ENCODE assay signal across 8 cellular contexts in the genomic region with DNA sequence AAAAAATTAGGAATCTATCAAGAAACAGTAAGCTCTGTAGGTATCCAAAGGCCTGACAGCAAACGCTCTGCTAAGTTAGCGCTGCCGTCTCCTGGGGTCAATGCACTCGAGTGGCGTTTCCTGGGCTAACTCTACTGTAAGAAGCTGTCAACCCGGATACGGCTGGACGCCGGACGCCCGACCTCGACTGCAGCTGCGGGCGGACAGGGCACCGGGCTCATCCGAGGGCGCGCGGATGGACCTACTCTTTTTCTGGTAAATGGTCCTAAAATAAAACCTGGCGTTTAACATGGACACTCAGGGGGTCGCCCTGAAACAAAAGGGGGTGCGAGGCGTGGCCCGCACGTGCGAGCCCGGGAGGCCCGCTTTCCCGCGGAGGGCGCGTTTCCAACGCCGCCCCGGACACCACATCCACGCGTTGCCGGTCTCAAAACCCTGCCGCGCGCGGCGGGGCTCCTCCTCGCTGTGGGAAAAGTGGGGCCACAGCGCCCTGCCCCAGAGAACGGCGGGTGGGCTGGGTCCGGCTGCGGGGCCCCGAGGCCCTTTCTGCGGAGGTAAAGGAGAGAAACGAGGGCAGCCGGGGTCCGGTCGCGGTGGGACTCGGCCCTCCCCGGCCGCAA. TPM values are rescaled to one million over a fixed set of nuclear protein-coding genes. Genes with fewer than 3 reads are reported as not detected.
A peak's percentile ranks its signal among the peaks of the same experiment; 100 is the strongest.
DNase-seq lines count a peak whose midpoint lies in the region; ATAC-seq and TF ChIP-seq lines count a peak whose summit lies in the region.

No MANE protein-coding gene starts in this region.

- H3K27me3 Mint-ChIP-seq in GM23338 (ENCODE audit: insufficient read depth, low read depth, poor library complexity) = peaks cover 5% of the 10 kb centered on the region

- peaks cover 87% of the 10 kb centered on the region for H3K79me2 ChIP-seq in GM23338 (replicated peaks; ENCODE audit: insufficient read depth)

- peak overlapping the region; percentile 47; the same call in 1 of the 2 replicates for H3K27ac ChIP-seq in GM23338 (ENCODE audit: low read depth)
- H3K27ac ChIP-seq in skin epidermis = peak overlapping the region; percentile 80 to 98 (median 93)

- peak overlapping the region; percentile 99 for H3K4me3 Mint-ChIP-seq in GM23338

- TF ChIP-seq CTCF in GM23338 (conservative IDR thresholded peaks at IDR 0.05; ENCODE audit: low read depth in 2 of 2) (no peak), astrocyte of the cerebellum (IDR thresholded peaks at IDR 0.05; ENCODE audit: low read depth, low read length, missing control alignments) (no peak)

- H3K9me2 ChIP-seq in GM23338 (ENCODE audit: insufficient read depth) = no peaks in the 10 kb centered on the region

- no peak overlapping the region for H2AFZ ChIP-seq in GM23338

- peaks cover 27% of the 10 kb centered on the region for H3K4me1 Mint-ChIP-seq in GM23338

- in situ Hi-C loops in astrocyte of the cerebellum (cut with HindIII; ENCODE audit: low sequenced_read_pairs) = no loop called here

- DNase-seq in AML-193 (lab: John Stamatoyannopoulos, UW) (peak; percentile 36 to 53), GM23338 (ENCODE audit: low spot score) (peak; percentile 61), RKO (ENCODE audit: low spot score) (peak; percentile 72), astrocyte of the cerebellum (ENCODE audit: low read depth) (no peak)

- no peaks in the 10 kb centered on the region for H3K9me3 ChIP-seq in iPS-15b (ENCODE audit: control insufficient read depth, insufficient read depth, low read length)

- peaks cover 40% of the 10 kb centered on the region for H4K20me1 ChIP-seq in GM23338 (replicated peaks; ENCODE audit: insufficient read depth)

- no peaks in the 10 kb centered on the region for H3K9me3 Mint-ChIP-seq in GM23338

- H3K36me3 ChIP-seq in GM23338 (ENCODE audit: insufficient read depth) = peaks cover 59% of the 10 kb centered on the region
- peaks cover 4% of the 10 kb centered on the region for H3K36me3 ChIP-seq in iPS-15b (ENCODE audit: control insufficient read depth, insufficient read depth, low read length)

- H3K27me3 ChIP-seq in GM23338 (ENCODE audit: insufficient read depth) = no peaks in the 10 kb centered on the region
- H3K27me3 ChIP-seq in iPS-15b (ENCODE audit: control insufficient read depth, insufficient read depth, low read length) = no peaks in the 10 kb centered on the region

- peaks cover 3% of the 10 kb centered on the region; the same call in 1 of the 2 replicates for H3F3A ChIP-seq in GM23338 (replicated peaks; ENCODE audit: low read depth)

- H3K4me1 ChIP-seq in GM23338 (ENCODE audit: insufficient read depth) (peaks cover 19% of the 10 kb centered on the region), iPS-15b (ENCODE audit: control insufficient read depth, insufficient read depth, low read length) (peaks cover 7% of the 10 kb centered on the region)

- peaks cover 88% of the 10 kb centered on the region for H3K36me3 Mint-ChIP-seq in GM23338 (ENCODE audit: low read depth)

- H3K9ac ChIP-seq in iPS-15b (ENCODE audit: low read depth, low read length) = peak overlapping the region; percentile 92

- peak; percentile 2; the same call in 2 of the 3 replicates for ATAC-seq in GM23338
- no peak for ATAC-seq in GM18868 (IDR thresholded peaks at IDR 0.05; ENCODE audit: unreplicated experiment)
- ATAC-seq in GM18873 (IDR thresholded peaks at IDR 0.05; ENCODE audit: low FRiP score, unreplicated experiment) = no peak

- peak overlapping the region; percentile 62; the same call in 1 of the 2 replicates for H3K27ac Mint-ChIP-seq in GM23338

- H3K4me3 ChIP-seq in GM23338 (peak overlapping the region; percentile 81), astrocyte of the cerebellum (ENCODE audit: low read depth, low read length) (peak overlapping the region; percentile 87), iPS-15b (ENCODE audit: low read depth, low read length) (peak overlapping the region; percentile 89), skin epidermis (peak overlapping the region; percentile 86 to 100 (median 95))

- H3K4me2 ChIP-seq in GM23338 = peak overlapping the region; percentile 87

TF ChIP-seq in GM23338, 12 proteins besides CTCF, POLR2A, EP300 and RAD21 (continues in another document):
- TF ChIP-seq, protein P1, sequence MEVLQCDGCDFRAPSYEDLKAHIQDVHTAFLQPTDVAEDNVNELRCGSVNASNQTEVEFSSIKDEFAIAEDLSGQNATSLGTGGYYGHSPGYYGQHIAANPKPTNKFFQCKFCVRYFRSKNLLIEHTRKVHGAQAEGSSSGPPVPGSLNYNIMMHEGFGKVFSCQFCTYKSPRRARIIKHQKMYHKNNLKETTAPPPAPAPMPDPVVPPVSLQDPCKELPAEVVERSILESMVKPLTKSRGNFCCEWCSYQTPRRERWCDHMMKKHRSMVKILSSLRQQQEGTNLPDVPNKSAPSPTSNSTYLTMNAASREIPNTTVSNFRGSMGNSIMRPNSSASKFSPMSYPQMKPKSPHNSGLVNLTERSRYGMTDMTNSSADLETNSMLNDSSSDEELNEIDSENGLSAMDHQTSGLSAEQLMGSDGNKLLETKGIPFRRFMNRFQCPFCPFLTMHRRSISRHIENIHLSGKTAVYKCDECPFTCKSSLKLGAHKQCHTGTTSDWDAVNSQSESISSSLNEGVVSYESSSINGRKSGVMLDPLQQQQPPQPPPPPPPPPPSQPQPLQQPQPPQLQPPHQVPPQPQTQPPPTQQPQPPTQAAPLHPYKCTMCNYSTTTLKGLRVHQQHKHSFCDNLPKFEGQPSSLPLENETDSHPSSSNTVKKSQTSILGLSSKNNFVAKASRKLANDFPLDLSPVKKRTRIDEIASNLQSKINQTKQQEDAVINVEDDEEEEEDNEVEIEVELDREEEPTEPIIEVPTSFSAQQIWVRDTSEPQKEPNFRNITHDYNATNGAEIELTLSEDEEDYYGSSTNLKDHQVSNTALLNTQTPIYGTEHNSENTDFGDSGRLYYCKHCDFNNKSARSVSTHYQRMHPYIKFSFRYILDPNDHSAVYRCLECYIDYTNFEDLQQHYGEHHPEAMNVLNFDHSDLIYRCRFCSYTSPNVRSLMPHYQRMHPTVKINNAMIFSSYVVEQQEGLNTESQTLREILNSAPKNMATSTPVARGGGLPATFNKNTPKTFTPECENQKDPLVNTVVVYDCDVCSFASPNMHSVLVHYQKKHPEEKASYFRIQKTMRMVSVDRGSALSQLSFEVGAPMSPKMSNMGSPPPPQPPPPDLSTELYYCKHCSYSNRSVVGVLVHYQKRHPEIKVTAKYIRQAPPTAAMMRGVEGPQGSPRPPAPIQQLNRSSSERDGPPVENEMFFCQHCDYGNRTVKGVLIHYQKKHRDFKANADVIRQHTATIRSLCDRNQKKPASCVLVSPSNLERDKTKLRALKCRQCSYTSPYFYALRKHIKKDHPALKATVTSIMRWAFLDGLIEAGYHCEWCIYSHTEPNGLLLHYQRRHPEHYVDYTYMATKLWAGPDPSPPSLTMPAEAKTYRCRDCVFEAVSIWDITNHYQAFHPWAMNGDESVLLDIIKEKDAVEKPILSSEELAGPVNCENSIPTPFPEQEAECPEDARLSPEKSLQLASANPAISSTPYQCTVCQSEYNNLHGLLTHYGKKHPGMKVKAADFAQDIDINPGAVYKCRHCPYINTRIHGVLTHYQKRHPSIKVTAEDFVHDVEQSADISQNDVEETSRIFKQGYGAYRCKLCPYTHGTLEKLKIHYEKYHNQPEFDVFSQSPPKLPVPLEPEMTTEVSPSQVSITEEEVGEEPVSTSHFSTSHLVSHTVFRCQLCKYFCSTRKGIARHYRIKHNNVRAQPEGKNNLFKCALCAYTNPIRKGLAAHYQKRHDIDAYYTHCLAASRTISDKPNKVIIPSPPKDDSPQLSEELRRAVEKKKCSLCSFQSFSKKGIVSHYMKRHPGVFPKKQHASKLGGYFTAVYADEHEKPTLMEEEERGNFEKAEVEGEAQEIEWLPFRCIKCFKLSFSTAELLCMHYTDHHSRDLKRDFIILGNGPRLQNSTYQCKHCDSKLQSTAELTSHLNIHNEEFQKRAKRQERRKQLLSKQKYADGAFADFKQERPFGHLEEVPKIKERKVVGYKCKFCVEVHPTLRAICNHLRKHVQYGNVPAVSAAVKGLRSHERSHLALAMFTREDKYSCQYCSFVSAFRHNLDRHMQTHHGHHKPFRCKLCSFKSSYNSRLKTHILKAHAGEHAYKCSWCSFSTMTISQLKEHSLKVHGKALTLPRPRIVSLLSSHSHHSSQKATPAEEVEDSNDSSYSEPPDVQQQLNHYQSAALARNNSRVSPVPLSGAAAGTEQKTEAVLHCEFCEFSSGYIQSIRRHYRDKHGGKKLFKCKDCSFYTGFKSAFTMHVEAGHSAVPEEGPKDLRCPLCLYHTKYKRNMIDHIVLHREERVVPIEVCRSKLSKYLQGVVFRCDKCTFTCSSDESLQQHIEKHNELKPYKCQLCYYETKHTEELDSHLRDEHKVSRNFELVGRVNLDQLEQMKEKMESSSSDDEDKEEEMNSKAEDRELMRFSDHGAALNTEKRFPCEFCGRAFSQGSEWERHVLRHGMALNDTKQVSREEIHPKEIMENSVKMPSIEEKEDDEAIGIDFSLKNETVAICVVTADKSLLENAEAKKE (CRISPR knock-in tag; IDR thresholded peaks at IDR 0.05) = no peak
- TF ChIP-seq, protein P2, sequence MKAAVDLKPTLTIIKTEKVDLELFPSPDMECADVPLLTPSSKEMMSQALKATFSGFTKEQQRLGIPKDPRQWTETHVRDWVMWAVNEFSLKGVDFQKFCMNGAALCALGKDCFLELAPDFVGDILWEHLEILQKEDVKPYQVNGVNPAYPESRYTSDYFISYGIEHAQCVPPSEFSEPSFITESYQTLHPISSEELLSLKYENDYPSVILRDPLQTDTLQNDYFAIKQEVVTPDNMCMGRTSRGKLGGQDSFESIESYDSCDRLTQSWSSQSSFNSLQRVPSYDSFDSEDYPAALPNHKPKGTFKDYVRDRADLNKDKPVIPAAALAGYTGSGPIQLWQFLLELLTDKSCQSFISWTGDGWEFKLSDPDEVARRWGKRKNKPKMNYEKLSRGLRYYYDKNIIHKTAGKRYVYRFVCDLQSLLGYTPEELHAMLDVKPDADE (IDR thresholded peaks at IDR 0.05) = no peak
- TF ChIP-seq ZNF114 (CRISPR knock-in tag; IDR thresholded peaks at IDR 0.05) = no peak
- no peak for TF ChIP-seq CREB1 (CRISPR knock-in tag; IDR thresholded peaks at IDR 0.05; ENCODE audit: low read depth)
- no peak for TF ChIP-seq EZH2phosphoT487 (IDR thresholded peaks at IDR 0.05; ENCODE audit: unreplicated experiment)
- TF ChIP-seq JUNB (IDR thresholded peaks at IDR 0.05; ENCODE audit: unreplicated experiment) = no peak

RNA-seq across cellular contexts. Expression of a gene that starts 0.5 kb away (rescaled TPM):
- total RNA-seq in GM23338 (2014; rRNA removed; shearing (Covaris generic)) = 339 and 346 TPM in 2 replicates
- polyA plus RNA-seq in GM23338 (2016; fragmentation: Nextera tagmentation; extraction: Ambion mirVana) = 200 and 222 TPM in 2 replicates

RNA-seq across cellular contexts. Expression of a gene that starts 1.4 kb away (rescaled TPM):
- total RNA-seq in GM23338 (2014; rRNA removed; shearing (Covaris generic)) = 91.3 and 91.4 TPM in 2 replicates
- polyA plus RNA-seq in GM23338 (2016; fragmentation: Nextera tagmentation; extraction: Ambion mirVana) = 228 and 230 TPM in 2 replicates

RNA-seq across cellular contexts. Expression of a gene that starts 11.2 kb away (rescaled TPM):
- total RNA-seq in GM23338 (2014; rRNA removed; shearing (Covaris generic)) = 0.12 TPM in 1 of 2 replicates, not detected in the other
- not detected in 2 replicates for polyA plus RNA-seq in GM23338 (2016; fragmentation: Nextera tagmentation; extraction: Ambion mirVana)

RNA-seq across cellular contexts. Expression of a gene that starts 27.0 kb away (rescaled TPM):
- total RNA-seq in GM23338 (2014; rRNA removed; shearing (Covaris generic)) = 104 and 108 TPM in 2 replicates
- 136 and 151 TPM in 2 replicates for polyA plus RNA-seq in GM23338 (2016; fragmentation: Nextera tagmentation; extraction: Ambion mirVana)
